Comparison of ENCODE assay signal across 8 cellular contexts in genomic region chr10:94403034-94403822, GRCh38. TPM values are rescaled to one million over a fixed set of nuclear protein-coding genes. Genes with fewer than 3 reads are reported as not detected.
A peak's percentile ranks its signal among the peaks of the same experiment; 100 is the strongest.
DNase-seq lines count a peak whose midpoint lies in the region; ATAC-seq and TF ChIP-seq lines count a peak whose summit lies in the region.

No MANE protein-coding gene starts in this region.

- H4K8ac ChIP-seq in trophoblast cell (ENCODE audit: low read depth, low read length) = peak overlapping the region; percentile 59

- H3K79me1 ChIP-seq in trophoblast cell (ENCODE audit: low read length) = peaks cover 10% of the 10 kb centered on the region

- H3K23ac ChIP-seq in trophoblast cell (ENCODE audit: low read length) = no peak overlapping the region

- no TSS peak for BruUV-seq in OCI-LY7 (replicated peaks; lab: Mats Ljungman, UMichigan)

- H3K18ac ChIP-seq in trophoblast cell (ENCODE audit: low read length) = peak overlapping the region; percentile 78

- no peak for TF ChIP-seq CTCF in OCI-LY7 (conservative IDR thresholded peaks at IDR 0.05; ENCODE audit: low read length)

- H3K27me3 ChIP-seq in trophoblast cell (ENCODE audit: insufficient read depth, low read length) = no peaks in the 10 kb centered on the region

- peak overlapping the region; percentile 90 for H3K14ac ChIP-seq in trophoblast cell (ENCODE audit: low read length)

- H3K9me2 ChIP-seq in OCI-LY7 (ENCODE audit: insufficient read depth, low read length) = no peaks in the 10 kb centered on the region

- POLR2A ChIA-PET in OCI-LY7 (lab: Charles Lee) = interaction anchor here (0.9 to 1.0 kb wide), 3 partner anchors 14 to 40 kb away, joined by 3 to 4 read pairs (median 4); no protein-coding TSS in a partner anchor

- H3K4me1 ChIP-seq in OCI-LY7 (ENCODE audit: insufficient read depth, low read length, poor library complexity, severe bottlenecking) (no peaks in the 10 kb centered on the region), trophoblast cell (ENCODE audit: control insufficient read depth in 1 of 2, insufficient read depth in 2 of 2, low read length in 2 of 2) (no peaks in the 10 kb centered on the region)

- H4K91ac ChIP-seq in trophoblast cell (ENCODE audit: low read depth, low read length) = peak overlapping the region; percentile 53

- H2BK120ac ChIP-seq in trophoblast cell (ENCODE audit: insufficient read depth, low read length, poor library complexity) = peak overlapping the region; percentile 52

- H3K4me2 ChIP-seq in OCI-LY7 (ENCODE audit: low read length) = peak overlapping the region; percentile 68
- H3K4me2 ChIP-seq in trophoblast cell (ENCODE audit: low read length) = peak overlapping the region; percentile 83

- DNase-seq in DMS 273 treated with DMSO at 0.1 percent for 48 hours (lab: John Stamatoyannopoulos, UW) (peak; percentile 32), OCI-LY7 (ENCODE audit: low spot score) (peak; percentile 76), amniotic stem cell (lab: John Stamatoyannopoulos, UW) (peak; percentile 22), left ventricle myocardium superior (peak; percentile 68), trophoblast cell (peak; percentile 30 to 58), activated gamma-delta T cell treated with Interleukin-2 at 50 U/mL for 16 hours (no peak)

- CTCF ChIA-PET in OCI-LY7 (lab: Charles Lee; ENCODE audit: unreplicated experiment) = no interaction called here

- H2AFZ ChIP-seq in OCI-LY7 (ENCODE audit: low read length) = peak overlapping the region; percentile 80
- H2AFZ ChIP-seq in trophoblast cell (ENCODE audit: insufficient read depth, low read length, poor library complexity) = peak overlapping the region; percentile 64

- WGBS in trophoblast cell (ENCODE audit: extremely low coverage, insufficient coverage, insufficient read length) = no CpG with 5 or more reads among the region's 95 CpGs

- peak overlapping the region; percentile 78 for H3K9ac ChIP-seq in trophoblast cell (ENCODE audit: low read length)

- no peak overlapping the region for H3K4ac ChIP-seq in trophoblast cell (ENCODE audit: low read depth, low read length)

- peaks cover 4% of the 10 kb centered on the region; the same call in 1 of the 2 replicates for H3K79me2 ChIP-seq in OCI-LY7 (ENCODE audit: insufficient read depth, low read depth, low read length)
- peaks cover 11% of the 10 kb centered on the region for H3K79me2 ChIP-seq in trophoblast cell (ENCODE audit: control insufficient read depth, insufficient read depth, low read length, poor library complexity)

- H3K9me3 ChIP-seq in OCI-LY7 (ENCODE audit: low read length) = no peaks in the 10 kb centered on the region
- no peaks in the 10 kb centered on the region for H3K9me3 ChIP-seq in trophoblast cell (ENCODE audit: insufficient read depth, low read depth, low read length)

- H3K4me3 ChIP-seq in OCI-LY7 (ENCODE audit: low read depth, low read length, poor library complexity, severe bottlenecking) = peak overlapping the region; percentile 81
- H3K4me3 ChIP-seq in trophoblast cell (ENCODE audit: low read depth, low read length) = peak overlapping the region; percentile 87

- ATAC-seq in GM19455 (IDR thresholded peaks at IDR 0.05; ENCODE audit: unreplicated experiment) (peak; percentile 65), HG03457 (IDR thresholded peaks at IDR 0.05; ENCODE audit: unreplicated experiment) (peak; percentile 45), left ventricle myocardium superior (peak; percentile 49)

- H2BK12ac ChIP-seq in trophoblast cell (ENCODE audit: low read length) = no peak overlapping the region

- intact Hi-C loops in OCI-LY7 (cut with micrococcal nuclease; ENCODE audit: unreplicated experiment) (loop anchor here (2.0 to 10.0 kb wide), 3 partner anchors 40 to 1128 kb away; partner anchors contain the start of genes HELLS and NOC3L), left ventricle myocardium superior (cut with micrococcal nuclease) (no loop called here)

- no peak overlapping the region for H2AK5ac ChIP-seq in trophoblast cell (ENCODE audit: low read length)

- H4K12ac ChIP-seq in trophoblast cell (ENCODE audit: low read depth, low read length) = peak overlapping the region; percentile 71

- H3K36me3 ChIP-seq in OCI-LY7 (ENCODE audit: insufficient read depth, low read length) = no peaks in the 10 kb centered on the region
- H3K36me3 ChIP-seq in trophoblast cell (ENCODE audit: control insufficient read depth in 1 of 2, insufficient read depth in 2 of 2, low read length in 2 of 2) = no peaks in the 10 kb centered on the region

- H3K27ac ChIP-seq in OCI-LY7 (ENCODE audit: low read depth, low read length, poor library complexity, severe bottlenecking) (peak overlapping the region; percentile 43), trophoblast cell (ENCODE audit: low read depth, low read length) (peak overlapping the region; percentile 88)

- peak overlapping the region; percentile 85 for H2BK5ac ChIP-seq in trophoblast cell (ENCODE audit: low read depth, low read length, poor library complexity)

- H4K20me1 ChIP-seq in OCI-LY7 (ENCODE audit: insufficient read depth, low read length) = no peaks in the 10 kb centered on the region

RNA-seq across cellular contexts. Expression of gene TBC1D12, which starts 0.9 kb away (rescaled TPM):
- total RNA-seq in OCI-LY7 (2014; rRNA removed; shearing (Covaris generic)) = 3.9 and 5.0 TPM in 2 replicates
- total RNA-seq in OCI-LY7 (2022) = 1.9 and 2.2 TPM in 2 replicates
- 4.8 TPM for total RNA-seq in left ventricle myocardium superior
- 5.0 and 5.5 TPM in 2 replicates for polyA plus RNA-seq in trophoblast cell (2013)

RNA-seq across cellular contexts. Expression of gene NOC3L, which starts 40.5 kb away (rescaled TPM):
- 31.6 and 38.5 TPM in 2 replicates for total RNA-seq in OCI-LY7 (2014; rRNA removed; shearing (Covaris generic))
- total RNA-seq in OCI-LY7 (2022) (31.2 and 37.1 TPM in 2 replicates), left ventricle myocardium superior (11.0 TPM)
- 6.7 TPM in 2 replicates for polyA plus RNA-seq in trophoblast cell (2013)
